Comparison of ENCODE assay signal across 1 cellular context in the genomic region with DNA sequence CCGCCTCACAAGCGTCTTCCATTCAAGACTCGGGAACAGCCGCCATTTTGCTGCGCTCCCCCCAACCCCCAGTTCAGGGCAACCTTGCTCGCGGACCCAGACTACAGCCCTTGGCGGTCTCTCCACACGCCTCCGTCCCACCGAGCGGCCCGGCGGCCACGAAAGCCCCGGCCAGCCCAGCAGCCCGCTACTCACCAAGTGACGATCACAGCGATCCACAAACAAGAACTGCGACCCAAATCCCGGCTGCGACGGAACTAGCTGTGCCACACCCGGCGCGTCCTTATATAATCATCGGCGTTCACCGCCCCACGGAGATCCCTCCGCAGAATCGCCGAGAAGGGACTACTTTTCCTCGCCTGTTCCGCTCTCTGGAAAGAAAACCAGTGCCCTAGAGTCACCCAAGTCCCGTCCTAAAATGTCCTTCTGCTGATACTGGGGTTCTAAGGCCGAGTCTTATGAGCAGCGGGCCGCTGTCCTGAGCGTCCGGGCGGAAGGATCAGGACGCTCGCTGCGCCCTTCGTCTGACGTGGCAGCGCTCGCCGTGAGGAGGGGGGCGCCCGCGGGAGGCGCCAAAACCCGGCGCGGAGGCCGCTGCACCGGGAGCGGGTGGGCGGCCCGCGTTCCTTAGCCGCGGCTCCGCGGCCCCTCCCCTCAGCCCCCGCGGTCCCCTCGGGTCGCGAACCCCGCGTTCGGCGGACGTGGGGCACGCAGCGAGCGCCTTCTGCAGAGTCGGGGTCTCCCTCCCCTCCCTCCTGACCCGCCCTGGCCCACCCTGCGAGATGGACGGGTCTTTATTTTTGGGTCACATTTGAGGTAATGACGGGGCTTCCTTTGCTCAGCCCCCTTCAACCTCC.
TF ChIP-seq lines count a peak whose summit lies in the region.

A gene (minus strand): TSS at position 259 of the 857 bp plus-strand sequence. CDS start 879 bp downstream, outside the sequence.

TF ChIP-seq in GM23338, 12 proteins besides CTCF, POLR2A, EP300 and RAD21:
- TF ChIP-seq ZNF331 (CRISPR knock-in tag; IDR thresholded peaks at IDR 0.05; ENCODE audit: low read depth), result no peak
- TF ChIP-seq, protein P1, sequence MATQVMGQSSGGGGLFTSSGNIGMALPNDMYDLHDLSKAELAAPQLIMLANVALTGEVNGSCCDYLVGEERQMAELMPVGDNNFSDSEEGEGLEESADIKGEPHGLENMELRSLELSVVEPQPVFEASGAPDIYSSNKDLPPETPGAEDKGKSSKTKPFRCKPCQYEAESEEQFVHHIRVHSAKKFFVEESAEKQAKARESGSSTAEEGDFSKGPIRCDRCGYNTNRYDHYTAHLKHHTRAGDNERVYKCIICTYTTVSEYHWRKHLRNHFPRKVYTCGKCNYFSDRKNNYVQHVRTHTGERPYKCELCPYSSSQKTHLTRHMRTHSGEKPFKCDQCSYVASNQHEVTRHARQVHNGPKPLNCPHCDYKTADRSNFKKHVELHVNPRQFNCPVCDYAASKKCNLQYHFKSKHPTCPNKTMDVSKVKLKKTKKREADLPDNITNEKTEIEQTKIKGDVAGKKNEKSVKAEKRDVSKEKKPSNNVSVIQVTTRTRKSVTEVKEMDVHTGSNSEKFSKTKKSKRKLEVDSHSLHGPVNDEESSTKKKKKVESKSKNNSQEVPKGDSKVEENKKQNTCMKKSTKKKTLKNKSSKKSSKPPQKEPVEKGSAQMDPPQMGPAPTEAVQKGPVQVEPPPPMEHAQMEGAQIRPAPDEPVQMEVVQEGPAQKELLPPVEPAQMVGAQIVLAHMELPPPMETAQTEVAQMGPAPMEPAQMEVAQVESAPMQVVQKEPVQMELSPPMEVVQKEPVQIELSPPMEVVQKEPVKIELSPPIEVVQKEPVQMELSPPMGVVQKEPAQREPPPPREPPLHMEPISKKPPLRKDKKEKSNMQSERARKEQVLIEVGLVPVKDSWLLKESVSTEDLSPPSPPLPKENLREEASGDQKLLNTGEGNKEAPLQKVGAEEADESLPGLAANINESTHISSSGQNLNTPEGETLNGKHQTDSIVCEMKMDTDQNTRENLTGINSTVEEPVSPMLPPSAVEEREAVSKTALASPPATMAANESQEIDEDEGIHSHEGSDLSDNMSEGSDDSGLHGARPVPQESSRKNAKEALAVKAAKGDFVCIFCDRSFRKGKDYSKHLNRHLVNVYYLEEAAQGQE (IDR thresholded peaks at IDR 0.05; ENCODE audit: unreplicated experiment), result no peak
- peak; percentile 99 for TF ChIP-seq POLR2AphosphoS5 (IDR thresholded peaks at IDR 0.05; ENCODE audit: low read depth)
- TF ChIP-seq, protein P2, sequence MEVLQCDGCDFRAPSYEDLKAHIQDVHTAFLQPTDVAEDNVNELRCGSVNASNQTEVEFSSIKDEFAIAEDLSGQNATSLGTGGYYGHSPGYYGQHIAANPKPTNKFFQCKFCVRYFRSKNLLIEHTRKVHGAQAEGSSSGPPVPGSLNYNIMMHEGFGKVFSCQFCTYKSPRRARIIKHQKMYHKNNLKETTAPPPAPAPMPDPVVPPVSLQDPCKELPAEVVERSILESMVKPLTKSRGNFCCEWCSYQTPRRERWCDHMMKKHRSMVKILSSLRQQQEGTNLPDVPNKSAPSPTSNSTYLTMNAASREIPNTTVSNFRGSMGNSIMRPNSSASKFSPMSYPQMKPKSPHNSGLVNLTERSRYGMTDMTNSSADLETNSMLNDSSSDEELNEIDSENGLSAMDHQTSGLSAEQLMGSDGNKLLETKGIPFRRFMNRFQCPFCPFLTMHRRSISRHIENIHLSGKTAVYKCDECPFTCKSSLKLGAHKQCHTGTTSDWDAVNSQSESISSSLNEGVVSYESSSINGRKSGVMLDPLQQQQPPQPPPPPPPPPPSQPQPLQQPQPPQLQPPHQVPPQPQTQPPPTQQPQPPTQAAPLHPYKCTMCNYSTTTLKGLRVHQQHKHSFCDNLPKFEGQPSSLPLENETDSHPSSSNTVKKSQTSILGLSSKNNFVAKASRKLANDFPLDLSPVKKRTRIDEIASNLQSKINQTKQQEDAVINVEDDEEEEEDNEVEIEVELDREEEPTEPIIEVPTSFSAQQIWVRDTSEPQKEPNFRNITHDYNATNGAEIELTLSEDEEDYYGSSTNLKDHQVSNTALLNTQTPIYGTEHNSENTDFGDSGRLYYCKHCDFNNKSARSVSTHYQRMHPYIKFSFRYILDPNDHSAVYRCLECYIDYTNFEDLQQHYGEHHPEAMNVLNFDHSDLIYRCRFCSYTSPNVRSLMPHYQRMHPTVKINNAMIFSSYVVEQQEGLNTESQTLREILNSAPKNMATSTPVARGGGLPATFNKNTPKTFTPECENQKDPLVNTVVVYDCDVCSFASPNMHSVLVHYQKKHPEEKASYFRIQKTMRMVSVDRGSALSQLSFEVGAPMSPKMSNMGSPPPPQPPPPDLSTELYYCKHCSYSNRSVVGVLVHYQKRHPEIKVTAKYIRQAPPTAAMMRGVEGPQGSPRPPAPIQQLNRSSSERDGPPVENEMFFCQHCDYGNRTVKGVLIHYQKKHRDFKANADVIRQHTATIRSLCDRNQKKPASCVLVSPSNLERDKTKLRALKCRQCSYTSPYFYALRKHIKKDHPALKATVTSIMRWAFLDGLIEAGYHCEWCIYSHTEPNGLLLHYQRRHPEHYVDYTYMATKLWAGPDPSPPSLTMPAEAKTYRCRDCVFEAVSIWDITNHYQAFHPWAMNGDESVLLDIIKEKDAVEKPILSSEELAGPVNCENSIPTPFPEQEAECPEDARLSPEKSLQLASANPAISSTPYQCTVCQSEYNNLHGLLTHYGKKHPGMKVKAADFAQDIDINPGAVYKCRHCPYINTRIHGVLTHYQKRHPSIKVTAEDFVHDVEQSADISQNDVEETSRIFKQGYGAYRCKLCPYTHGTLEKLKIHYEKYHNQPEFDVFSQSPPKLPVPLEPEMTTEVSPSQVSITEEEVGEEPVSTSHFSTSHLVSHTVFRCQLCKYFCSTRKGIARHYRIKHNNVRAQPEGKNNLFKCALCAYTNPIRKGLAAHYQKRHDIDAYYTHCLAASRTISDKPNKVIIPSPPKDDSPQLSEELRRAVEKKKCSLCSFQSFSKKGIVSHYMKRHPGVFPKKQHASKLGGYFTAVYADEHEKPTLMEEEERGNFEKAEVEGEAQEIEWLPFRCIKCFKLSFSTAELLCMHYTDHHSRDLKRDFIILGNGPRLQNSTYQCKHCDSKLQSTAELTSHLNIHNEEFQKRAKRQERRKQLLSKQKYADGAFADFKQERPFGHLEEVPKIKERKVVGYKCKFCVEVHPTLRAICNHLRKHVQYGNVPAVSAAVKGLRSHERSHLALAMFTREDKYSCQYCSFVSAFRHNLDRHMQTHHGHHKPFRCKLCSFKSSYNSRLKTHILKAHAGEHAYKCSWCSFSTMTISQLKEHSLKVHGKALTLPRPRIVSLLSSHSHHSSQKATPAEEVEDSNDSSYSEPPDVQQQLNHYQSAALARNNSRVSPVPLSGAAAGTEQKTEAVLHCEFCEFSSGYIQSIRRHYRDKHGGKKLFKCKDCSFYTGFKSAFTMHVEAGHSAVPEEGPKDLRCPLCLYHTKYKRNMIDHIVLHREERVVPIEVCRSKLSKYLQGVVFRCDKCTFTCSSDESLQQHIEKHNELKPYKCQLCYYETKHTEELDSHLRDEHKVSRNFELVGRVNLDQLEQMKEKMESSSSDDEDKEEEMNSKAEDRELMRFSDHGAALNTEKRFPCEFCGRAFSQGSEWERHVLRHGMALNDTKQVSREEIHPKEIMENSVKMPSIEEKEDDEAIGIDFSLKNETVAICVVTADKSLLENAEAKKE (CRISPR knock-in tag; IDR thresholded peaks at IDR 0.05), result no peak
- peak; percentile 99 for TF ChIP-seq ZNF114 (CRISPR knock-in tag; IDR thresholded peaks at IDR 0.05)
- peak; percentile 96 for TF ChIP-seq CREB1 (CRISPR knock-in tag; IDR thresholded peaks at IDR 0.05; ENCODE audit: low read depth)
